ENCODE assay signal across 35 cellular contexts in genomic region chr1:152640351-152640750, GRCh38. TPM values are rescaled to one million over a fixed set of nuclear protein-coding genes. Genes with fewer than 3 reads are reported as not detected.
"Had no signal": no experiment of that assay in that cellular context is flagged by ENCODE, and none has a peak within 500 bp of the region (broad histone marks: within the 10 kb centered on the region; RNA-seq: fewer than 3 reads in every experiment).

No MANE protein-coding gene starts in this region.

- H3K27ac ChIP-seq: adrenal gland, ascending aorta, cardiac muscle cell, VCaP had no signal

- ATAC-seq: activated CD8-positive, alpha-beta T cell treated with anti-CD3 and anti-CD28 coated beads for 36 hours; activated naive CD4-positive, alpha-beta T cell treated with anti-CD3 and anti-CD28 coated beads, Interleukin-2, amount 50 U/mL, for 72 hours; activated T-cell treated with anti-CD3 and anti-CD28 coated beads, Interleukin-2, amount 50 U/mL, for 4 hours; activated T-cell treated with anti-CD3 and anti-CD28 coated beads, Interleukin-2, amount 50 U/mL, for 72 hours; activated T-helper 17 cell treated with anti-CD3 and anti-CD28 coated beads, Interleukin-2, amount 50 U/mL, for 72 hours; T-cell; T-helper 17 cell had no signal

- H3K27me3 ChIP-seq: adrenal gland, ascending aorta, cardiac muscle cell had no signal

- H3K36me3 ChIP-seq: adrenal gland, ascending aorta, cardiac muscle cell had no signal

- H3K4me3 ChIP-seq: adrenal gland, ascending aorta, cardiac muscle cell had no signal

- H3K4me1 ChIP-seq: adrenal gland, ascending aorta had no signal

- DNase-seq: activated B cell treated with CpG ODN at 0.5 μM for 24 hours; activated CD4-positive, alpha-beta memory T cell treated with anti-CD3 and anti-CD28 coated beads for 36 hours; activated CD4-positive, alpha-beta T cell treated with anti-CD3 and anti-CD28 coated beads for 4 hours; activated CD4-positive, alpha-beta T cell treated with anti-CD3 and anti-CD28 coated beads, Interleukin-2, amount 10 ng/mL, durations not matched to agents 24 days and 14 days; activated CD4-positive, alpha-beta T cell treated with anti-CD3 and anti-CD28 coated beads, Interleukin-2, amount 50 U/mL, for 1 hour; activated CD4-positive, alpha-beta T cell treated with anti-CD3 and anti-CD28 coated beads, Interleukin-2, amount 50 U/mL, for 4 hours; activated CD4-positive, CD25-positive, alpha-beta regulatory T cell treated with anti-CD3 and anti-CD28 coated beads, Interleukin-2, amount 50 U/mL, for 72 hours; activated CD8-positive, alpha-beta memory T cell treated with anti-CD3 and anti-CD28 coated beads, Interleukin-2, amount 50 U/mL, for 4 hours; activated CD8-positive, alpha-beta T cell treated with anti-CD3 and anti-CD28 coated beads for 36 hours; activated effector memory CD4-positive, alpha-beta T cell treated with anti-CD3 and anti-CD28 coated beads, Interleukin-2, amount 50 U/mL, for 16 hours; activated gamma-delta T cell treated with Interleukin-2 at 50 U/mL for 16 hours; activated naive CD4-positive, alpha-beta T cell; activated naive CD4-positive, alpha-beta T cell treated with anti-CD3 and anti-CD28 coated beads for 36 hours; activated naive CD4-positive, alpha-beta T cell treated with anti-CD3 and anti-CD28 coated beads, Interleukin-2, amount 50 U/mL, for 16 hours; activated naive CD8-positive, alpha-beta T cell treated with anti-CD3 and anti-CD28 coated beads for 36 hours; activated T-cell treated with anti-CD3 and anti-CD28 coated beads for 4 hours; activated T-cell treated with anti-CD3 and anti-CD28 coated beads, Interleukin-2, amount 50 U/mL, for 1 hour; activated T-cell treated with anti-CD3 and anti-CD28 coated beads, Interleukin-2, amount 50 U/mL, for 4 hours; activated T-cell treated with anti-CD3 and anti-CD28 coated beads, Interleukin-2, amount 50 U/mL, for 72 hours; adrenal gland; amygdala; anterior cingulate cortex; caudate nucleus; T-cell; T-helper 17 cell had no signal

- H3K9me3 ChIP-seq: adrenal gland, ascending aorta had no signal

RNA-seq across cellular contexts. Expression of gene LCE3A, which starts 17.4 kb away (rescaled TPM):
- total RNA-seq: activated B cell treated with CpG ODN at 0.5 μM for 24 hours; activated CD4-positive, alpha-beta memory T cell treated with anti-CD3 and anti-CD28 coated beads for 36 hours; activated CD4-positive, alpha-beta T cell treated with anti-CD3 and anti-CD28 coated beads, Interleukin-2, amount 10 ng/mL, durations not matched to agents 24 days and 14 days; activated CD8-positive, alpha-beta memory T cell treated with anti-CD3 and anti-CD28 coated beads for 36 hours; activated CD8-positive, alpha-beta T cell treated with anti-CD3 and anti-CD28 coated beads for 36 hours; activated naive CD4-positive, alpha-beta T cell treated with anti-CD3 and anti-CD28 coated beads for 36 hours; activated naive CD4-positive, alpha-beta T cell treated with anti-CD3 and anti-CD28 coated beads, Interleukin-2, amount 50 U/mL, for 72 hours; activated naive CD8-positive, alpha-beta T cell treated with anti-CD3 and anti-CD28 coated beads for 36 hours; activated T-cell treated with anti-CD3 and anti-CD28 coated beads, Interleukin-2, amount 50 U/mL, for 4 hours; activated T-cell treated with anti-CD3 and anti-CD28 coated beads, Interleukin-2, amount 50 U/mL, for 72 hours; activated T-helper 1 cell treated with anti-CD3 and anti-CD28 coated beads, Interleukin-12 subunit alpha, Interleukin-12 subunit beta, Interleukin-2, Interleukin-4 antibody, amounts not matched to agents 30 ng/mL and 10 ng/mL and 1 ng/mL, durations not matched to agents 14 hours and 24 hours and 36 hours; activated T-helper 17 cell treated with anti-CD3 and anti-CD28 coated beads, Interleukin-2, amount 50 U/mL, for 72 hours; adrenal gland; ascending aorta; bronchial epithelial cell; cardiac muscle cell; T-cell; T-helper 1 cell treated with Interleukin-12 subunit alpha and Interleukin-12 subunit beta and Interleukin-4 antibody, amounts not matched to agents 30 ng/mL and 1 ng/mL, for 36 hours; T-helper 17 cell; T-helper 2 cell treated with Interferon-gamma antibody and Interleukin-4, amounts not matched to agents 100 ng/mL and 5 ng/mL, for 36 hours had no signal
- polyA plus RNA-seq: adrenal gland, cardiac muscle cell had no signal

RNA-seq across cellular contexts. Expression of gene LCE2D, which starts 22.8 kb away (rescaled TPM):
- total RNA-seq: activated B cell treated with CpG ODN at 0.5 μM for 24 hours; activated CD4-positive, alpha-beta memory T cell treated with anti-CD3 and anti-CD28 coated beads for 36 hours; activated CD4-positive, alpha-beta T cell treated with anti-CD3 and anti-CD28 coated beads, Interleukin-2, amount 10 ng/mL, durations not matched to agents 24 days and 14 days; activated CD8-positive, alpha-beta memory T cell treated with anti-CD3 and anti-CD28 coated beads for 36 hours; activated CD8-positive, alpha-beta T cell treated with anti-CD3 and anti-CD28 coated beads for 36 hours; activated naive CD4-positive, alpha-beta T cell treated with anti-CD3 and anti-CD28 coated beads for 36 hours; activated naive CD4-positive, alpha-beta T cell treated with anti-CD3 and anti-CD28 coated beads, Interleukin-2, amount 50 U/mL, for 72 hours; activated naive CD8-positive, alpha-beta T cell treated with anti-CD3 and anti-CD28 coated beads for 36 hours; activated T-cell treated with anti-CD3 and anti-CD28 coated beads, Interleukin-2, amount 50 U/mL, for 4 hours; activated T-cell treated with anti-CD3 and anti-CD28 coated beads, Interleukin-2, amount 50 U/mL, for 72 hours; activated T-helper 1 cell treated with anti-CD3 and anti-CD28 coated beads, Interleukin-12 subunit alpha, Interleukin-12 subunit beta, Interleukin-2, Interleukin-4 antibody, amounts not matched to agents 30 ng/mL and 10 ng/mL and 1 ng/mL, durations not matched to agents 14 hours and 24 hours and 36 hours; activated T-helper 17 cell treated with anti-CD3 and anti-CD28 coated beads, Interleukin-2, amount 50 U/mL, for 72 hours; adrenal gland; ascending aorta; bronchial epithelial cell; cardiac muscle cell; T-cell; T-helper 1 cell treated with Interleukin-12 subunit alpha and Interleukin-12 subunit beta and Interleukin-4 antibody, amounts not matched to agents 30 ng/mL and 1 ng/mL, for 36 hours; T-helper 17 cell; T-helper 2 cell treated with Interferon-gamma antibody and Interleukin-4, amounts not matched to agents 100 ng/mL and 5 ng/mL, for 36 hours had no signal
- polyA plus RNA-seq: adrenal gland, cardiac muscle cell had no signal

RNA-seq across cellular contexts. Expression of gene LCE3B, which starts 26.7 kb away (rescaled TPM):
- total RNA-seq: activated B cell treated with CpG ODN at 0.5 μM for 24 hours; activated CD4-positive, alpha-beta memory T cell treated with anti-CD3 and anti-CD28 coated beads for 36 hours; activated CD4-positive, alpha-beta T cell treated with anti-CD3 and anti-CD28 coated beads, Interleukin-2, amount 10 ng/mL, durations not matched to agents 24 days and 14 days; activated CD8-positive, alpha-beta memory T cell treated with anti-CD3 and anti-CD28 coated beads for 36 hours; activated CD8-positive, alpha-beta T cell treated with anti-CD3 and anti-CD28 coated beads for 36 hours; activated naive CD4-positive, alpha-beta T cell treated with anti-CD3 and anti-CD28 coated beads for 36 hours; activated naive CD4-positive, alpha-beta T cell treated with anti-CD3 and anti-CD28 coated beads, Interleukin-2, amount 50 U/mL, for 72 hours; activated naive CD8-positive, alpha-beta T cell treated with anti-CD3 and anti-CD28 coated beads for 36 hours; activated T-cell treated with anti-CD3 and anti-CD28 coated beads, Interleukin-2, amount 50 U/mL, for 4 hours; activated T-cell treated with anti-CD3 and anti-CD28 coated beads, Interleukin-2, amount 50 U/mL, for 72 hours; activated T-helper 1 cell treated with anti-CD3 and anti-CD28 coated beads, Interleukin-12 subunit alpha, Interleukin-12 subunit beta, Interleukin-2, Interleukin-4 antibody, amounts not matched to agents 30 ng/mL and 10 ng/mL and 1 ng/mL, durations not matched to agents 14 hours and 24 hours and 36 hours; activated T-helper 17 cell treated with anti-CD3 and anti-CD28 coated beads, Interleukin-2, amount 50 U/mL, for 72 hours; adrenal gland; ascending aorta; bronchial epithelial cell; cardiac muscle cell; T-cell; T-helper 1 cell treated with Interleukin-12 subunit alpha and Interleukin-12 subunit beta and Interleukin-4 antibody, amounts not matched to agents 30 ng/mL and 1 ng/mL, for 36 hours; T-helper 17 cell; T-helper 2 cell treated with Interferon-gamma antibody and Interleukin-4, amounts not matched to agents 100 ng/mL and 5 ng/mL, for 36 hours had no signal
- polyA plus RNA-seq: adrenal gland, cardiac muscle cell had no signal

RNA-seq across cellular contexts. Expression of gene LCE2C, which starts 34.7 kb away (rescaled TPM):
- total RNA-seq: activated B cell treated with CpG ODN at 0.5 μM for 24 hours; activated CD4-positive, alpha-beta memory T cell treated with anti-CD3 and anti-CD28 coated beads for 36 hours; activated CD4-positive, alpha-beta T cell treated with anti-CD3 and anti-CD28 coated beads, Interleukin-2, amount 10 ng/mL, durations not matched to agents 24 days and 14 days; activated CD8-positive, alpha-beta memory T cell treated with anti-CD3 and anti-CD28 coated beads for 36 hours; activated CD8-positive, alpha-beta T cell treated with anti-CD3 and anti-CD28 coated beads for 36 hours; activated naive CD4-positive, alpha-beta T cell treated with anti-CD3 and anti-CD28 coated beads for 36 hours; activated naive CD4-positive, alpha-beta T cell treated with anti-CD3 and anti-CD28 coated beads, Interleukin-2, amount 50 U/mL, for 72 hours; activated naive CD8-positive, alpha-beta T cell treated with anti-CD3 and anti-CD28 coated beads for 36 hours; activated T-cell treated with anti-CD3 and anti-CD28 coated beads, Interleukin-2, amount 50 U/mL, for 4 hours; activated T-cell treated with anti-CD3 and anti-CD28 coated beads, Interleukin-2, amount 50 U/mL, for 72 hours; activated T-helper 1 cell treated with anti-CD3 and anti-CD28 coated beads, Interleukin-12 subunit alpha, Interleukin-12 subunit beta, Interleukin-2, Interleukin-4 antibody, amounts not matched to agents 30 ng/mL and 10 ng/mL and 1 ng/mL, durations not matched to agents 14 hours and 24 hours and 36 hours; activated T-helper 17 cell treated with anti-CD3 and anti-CD28 coated beads, Interleukin-2, amount 50 U/mL, for 72 hours; adrenal gland; ascending aorta; bronchial epithelial cell; cardiac muscle cell; T-cell; T-helper 1 cell treated with Interleukin-12 subunit alpha and Interleukin-12 subunit beta and Interleukin-4 antibody, amounts not matched to agents 30 ng/mL and 1 ng/mL, for 36 hours; T-helper 17 cell; T-helper 2 cell treated with Interferon-gamma antibody and Interleukin-4, amounts not matched to agents 100 ng/mL and 5 ng/mL, for 36 hours had no signal
- polyA plus RNA-seq: adrenal gland, cardiac muscle cell had no signal

RNA-seq across cellular contexts. Expression of gene LCE3C, which starts 40.3 kb away (rescaled TPM):
- total RNA-seq: activated B cell treated with CpG ODN at 0.5 μM for 24 hours; activated CD4-positive, alpha-beta memory T cell treated with anti-CD3 and anti-CD28 coated beads for 36 hours; activated CD4-positive, alpha-beta T cell treated with anti-CD3 and anti-CD28 coated beads, Interleukin-2, amount 10 ng/mL, durations not matched to agents 24 days and 14 days; activated CD8-positive, alpha-beta memory T cell treated with anti-CD3 and anti-CD28 coated beads for 36 hours; activated CD8-positive, alpha-beta T cell treated with anti-CD3 and anti-CD28 coated beads for 36 hours; activated naive CD4-positive, alpha-beta T cell treated with anti-CD3 and anti-CD28 coated beads for 36 hours; activated naive CD4-positive, alpha-beta T cell treated with anti-CD3 and anti-CD28 coated beads, Interleukin-2, amount 50 U/mL, for 72 hours; activated naive CD8-positive, alpha-beta T cell treated with anti-CD3 and anti-CD28 coated beads for 36 hours; activated T-cell treated with anti-CD3 and anti-CD28 coated beads, Interleukin-2, amount 50 U/mL, for 4 hours; activated T-cell treated with anti-CD3 and anti-CD28 coated beads, Interleukin-2, amount 50 U/mL, for 72 hours; activated T-helper 1 cell treated with anti-CD3 and anti-CD28 coated beads, Interleukin-12 subunit alpha, Interleukin-12 subunit beta, Interleukin-2, Interleukin-4 antibody, amounts not matched to agents 30 ng/mL and 10 ng/mL and 1 ng/mL, durations not matched to agents 14 hours and 24 hours and 36 hours; activated T-helper 17 cell treated with anti-CD3 and anti-CD28 coated beads, Interleukin-2, amount 50 U/mL, for 72 hours; adrenal gland; ascending aorta; bronchial epithelial cell; cardiac muscle cell; T-cell; T-helper 1 cell treated with Interleukin-12 subunit alpha and Interleukin-12 subunit beta and Interleukin-4 antibody, amounts not matched to agents 30 ng/mL and 1 ng/mL, for 36 hours; T-helper 17 cell; T-helper 2 cell treated with Interferon-gamma antibody and Interleukin-4, amounts not matched to agents 100 ng/mL and 5 ng/mL, for 36 hours had no signal
- polyA plus RNA-seq: adrenal gland, cardiac muscle cell had no signal
